In the genomic region with DNA sequence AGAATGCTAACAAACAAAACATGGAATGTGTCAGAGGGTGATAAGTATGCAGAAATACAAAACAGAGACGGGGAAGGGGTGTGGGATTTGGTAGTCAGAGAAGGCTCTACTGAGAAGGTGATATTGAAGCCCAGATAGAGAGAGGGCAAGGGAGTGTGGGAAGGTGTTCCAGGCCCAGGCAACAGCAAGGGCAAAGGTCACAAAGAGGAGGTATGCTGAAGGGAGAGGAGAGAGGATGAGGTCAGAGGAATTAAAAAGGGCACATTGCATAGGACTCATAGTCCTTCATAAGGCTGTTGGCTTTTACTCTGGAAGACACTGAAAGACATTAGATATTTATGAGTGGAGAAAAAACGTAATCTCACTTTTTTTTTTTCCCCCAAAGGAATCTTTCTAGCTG, we compare ENCODE assay signal across 22 cellular contexts.
DNase-seq lines count a peak whose midpoint lies in the region; ATAC-seq and TF ChIP-seq lines count a peak whose summit lies in the region.
"Had no signal": no experiment of that assay in that cellular context is flagged by ENCODE, and none has a peak within 500 bp of the region (broad histone marks: within the 10 kb centered on the region; RNA-seq: fewer than 3 reads in every experiment).

No MANE protein-coding gene starts in this region.

- no peaks in the 10 kb centered on the region for H3K36me3 ChIP-seq in IMR-90 (ENCODE audit: control insufficient read depth, insufficient read depth, low read length)
- H3K36me3 ChIP-seq: BE2C, Peyer's patch had no signal

- H3K18ac ChIP-seq in IMR-90 (ENCODE audit: low read depth, low read length) = no peak overlapping the region

- CTCF ChIA-PET in IMR-90 (lab: Yijun Ruan, JAX) = no interaction called here

- H4K5ac ChIP-seq in IMR-90 (ENCODE audit: low read depth, low read length) = no peak overlapping the region

- no peak overlapping the region for H3K4me2 ChIP-seq in IMR-90 (ENCODE audit: low read depth, low read length)

- no peak for TF ChIP-seq CTCF in IMR-90 (conservative IDR thresholded peaks at IDR 0.05; ENCODE audit: low read depth, low read length)
- no peak for TF ChIP-seq CTCF in nephron (IDR thresholded peaks at IDR 0.05; ENCODE audit: unreplicated experiment in 3 of 3)
- TF ChIP-seq CTCF in omental fat pad (IDR thresholded peaks at IDR 0.05) = no peak

- peak; percentile 50 for DNase-seq in ELF-1 (ENCODE audit: low read depth, low spot score)
- DNase-seq in IMR-90 = no peak
- no peak for DNase-seq in left colon
- no peak for DNase-seq in NAMALWA (ENCODE audit: low spot score)
- no peak for DNase-seq in omental fat pad (ENCODE audit: low spot score)
- no peak for DNase-seq in hepatic stellate cell (ENCODE audit: low spot score)
- DNase-seq: BE2C, DMS79 treated with DMSO at 0.1 percent for 48 hours, GM23248, HCEC 1CT, KG1, NCI-H1092 treated with DMSO at 0.1 percent for 48 hours, NCI-H1436 treated with DMSO at 0.1 percent for 48 hours, NCI-H2029, NCI-H226, NCI-H510A treated with DMSO at 0.1 percent for 48 hours, NCI-H774, Peyer's patch had no signal

- in situ Hi-C loops in IMR-90 (cut with MboI; ENCODE audit: low sequenced_read_pairs) = no loop called here

- no peaks in the 10 kb centered on the region for H4K20me1 ChIP-seq in IMR-90 (ENCODE audit: insufficient read depth, low read length)

- no peak for TF ChIP-seq POLR2A in IMR-90 (IDR thresholded peaks at IDR 0.05; ENCODE audit: low read depth, low read length)

- H4K91ac ChIP-seq in IMR-90 (ENCODE audit: insufficient read depth, low read depth, low read length) = no peak overlapping the region

- dilution Hi-C loops in IMR-90 (cut with HindIII; ENCODE audit: low sequenced_read_pairs, unreplicated experiment) = no loop called here

- no peaks in the 10 kb centered on the region for H3K79me1 ChIP-seq in IMR-90 (ENCODE audit: low read depth in 1 of 2, low read length in 2 of 2)

- H3K27me3 Mint-ChIP-seq in nephron (ENCODE audit: low read depth) = no peaks in the 10 kb centered on the region

- H2AFZ ChIP-seq in IMR-90 (replicated peaks; ENCODE audit: low read length, poor library complexity) = peak overlapping the region; percentile 37
- H2AFZ ChIP-seq: GM23248 had no signal

- H3K9me3 Mint-ChIP-seq in nephron = no peaks in the 10 kb centered on the region

- no peak overlapping the region for H2AK9ac ChIP-seq in IMR-90 (replicated peaks; ENCODE audit: low read depth, low read length, poor library complexity)

- no peak overlapping the region for H3K14ac ChIP-seq in IMR-90 (replicated peaks; ENCODE audit: low read depth, low read length)

- H3K56ac ChIP-seq in IMR-90 (ENCODE audit: extremely low read depth, insufficient read depth, low read length) = no peak overlapping the region

- H3K4me1 ChIP-seq in IMR-90 (ENCODE audit: control insufficient read depth, insufficient read depth, low read length) = no peaks in the 10 kb centered on the region
- H3K4me1 ChIP-seq: BE2C, Peyer's patch had no signal

- no peak for TF ChIP-seq RAD21 in IMR-90 (IDR thresholded peaks at IDR 0.05; ENCODE audit: low read length)

- no peak overlapping the region for H2BK20ac ChIP-seq in IMR-90 (ENCODE audit: low read depth, low read length)

- H3K27ac ChIP-seq in IMR-90 (ENCODE audit: insufficient read depth, low read length) = no peak overlapping the region
- H3K27ac ChIP-seq: GM23248, HL-60, Peyer's patch had no signal

- no peak overlapping the region for H3K23ac ChIP-seq in IMR-90 (ENCODE audit: low read depth, low read length)

- ATAC-seq in IMR-90 (ENCODE audit: low read depth) (no peak), left colon (peak; percentile 43), omental fat pad (ENCODE audit: low FRiP score) (no peak)
- ATAC-seq: GM12878, SK-N-SH treated with all-trans-retinoic acid at 6 μM for 48 hours had no signal

- H3K27me3 ChIP-seq in IMR-90 (ENCODE audit: control insufficient read depth, insufficient read depth, low read length) = no peaks in the 10 kb centered on the region
- H3K27me3 ChIP-seq: BE2C, Peyer's patch had no signal

- no peak overlapping the region for H3K4me3 Mint-ChIP-seq in nephron

- POLR2A ChIA-PET in IMR-90 (lab: Charles Lee; ENCODE audit: unreplicated experiment) = no interaction called here

- no peak overlapping the region for H3K9ac ChIP-seq in IMR-90 (ENCODE audit: low read depth, low read length)
- H3K9ac ChIP-seq: GM23248 had no signal

- no peak overlapping the region for H2BK120ac ChIP-seq in IMR-90 (ENCODE audit: low read depth, low read length)

- no peaks in the 10 kb centered on the region for H3K9me3 ChIP-seq in IMR-90 (ENCODE audit: control insufficient read depth, insufficient read depth, low read length)
- H3K9me3 ChIP-seq: BE2C, Peyer's patch had no signal

- no peak overlapping the region for H2BK5ac ChIP-seq in IMR-90 (ENCODE audit: low read depth, low read length, poor library complexity, severe bottlenecking)

- H4K8ac ChIP-seq in IMR-90 (ENCODE audit: low read depth in 2 of 2, low read length in 2 of 2) = no peak overlapping the region

- intact Hi-C loops in IMR-90 (cut with micrococcal nuclease) (no loop called here), left colon (cut with DNase I, micrococcal nuclease) (no loop called here)

- no peak overlapping the region for H2BK15ac ChIP-seq in IMR-90 (ENCODE audit: low read depth, low read length)

- peak overlapping the region in 2 of 3 experiments; percentile 5 to 15 for H3K27ac Mint-ChIP-seq in nephron

- no peak overlapping the region for H3K4me3 ChIP-seq in IMR-90 (ENCODE audit: insufficient read depth, low read depth, low read length)
- H3K4me3 ChIP-seq: GM12878, GM23248, Peyer's patch had no signal

- no peak overlapping the region for H2AK5ac ChIP-seq in IMR-90 (ENCODE audit: low read depth, low read length)

- no peaks in the 10 kb centered on the region for H3K36me3 Mint-ChIP-seq in nephron (ENCODE audit: low read depth)

- WGBS in IMR-90 (ENCODE audit: extremely low coverage in 2 of 2, insufficient read length in 1 of 2), 2 experiments = 0% methylated on average over 1 of the region's 2 CpGs; no CpG with 5 or more reads in 1 of the 2 experiments

- BruUV-seq in IMR-90 (replicated peaks; lab: Mats Ljungman, UMichigan) = no TSS peak

- H3K4me1 Mint-ChIP-seq in nephron = no peaks in the 10 kb centered on the region

- H3K9me1 ChIP-seq in IMR-90 (ENCODE audit: insufficient read depth, low read length) = no peaks in the 10 kb centered on the region

- H3K4ac ChIP-seq in IMR-90 (ENCODE audit: low read depth, low read length) = no peak overlapping the region

TF ChIP-seq in IMR-90, 13 proteins besides CTCF, POLR2A, EP300 and RAD21:
- TF ChIP-seq SMC3 (IDR thresholded peaks at IDR 0.05; ENCODE audit: low read depth, low read length) = no peak
- TF ChIP-seq RCOR1 (IDR thresholded peaks at IDR 0.05; ENCODE audit: insufficient replicate concordance, low read length) = no peak
- TF ChIP-seq RFX5 (IDR thresholded peaks at IDR 0.05; ENCODE audit: low read depth, low read length) = no peak
- TF ChIP-seq FOS (IDR thresholded peaks at IDR 0.05; ENCODE audit: low read depth, low read length) = no peak
- TF ChIP-seq NFE2L2 (IDR thresholded peaks at IDR 0.05; ENCODE audit: low read depth, low read length) = no peak
- TF ChIP-seq, protein P1, sequence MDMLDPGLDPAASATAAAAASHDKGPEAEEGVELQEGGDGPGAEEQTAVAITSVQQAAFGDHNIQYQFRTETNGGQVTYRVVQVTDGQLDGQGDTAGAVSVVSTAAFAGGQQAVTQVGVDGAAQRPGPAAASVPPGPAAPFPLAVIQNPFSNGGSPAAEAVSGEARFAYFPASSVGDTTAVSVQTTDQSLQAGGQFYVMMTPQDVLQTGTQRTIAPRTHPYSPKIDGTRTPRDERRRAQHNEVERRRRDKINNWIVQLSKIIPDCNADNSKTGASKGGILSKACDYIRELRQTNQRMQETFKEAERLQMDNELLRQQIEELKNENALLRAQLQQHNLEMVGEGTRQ (IDR thresholded peaks at IDR 0.05; ENCODE audit: low read depth, low read length) = no peak
- TF ChIP-seq MAZ (IDR thresholded peaks at IDR 0.05; ENCODE audit: borderline replicate concordance, low read depth, low read length) = no peak
- TF ChIP-seq CEBPB (IDR thresholded peaks at IDR 0.05; ENCODE audit: low read depth, low read length) = no peak
- no peak for TF ChIP-seq MXI1 (IDR thresholded peaks at IDR 0.05; ENCODE audit: borderline replicate concordance, low read depth, low read length)
- TF ChIP-seq CHD1 (IDR thresholded peaks at IDR 0.05; ENCODE audit: low read depth, low read length) = no peak
- TF ChIP-seq MAFK (IDR thresholded peaks at IDR 0.05; ENCODE audit: low read depth, low read length) = no peak
- no peak for TF ChIP-seq BHLHE40 (IDR thresholded peaks at IDR 0.05; ENCODE audit: low read depth, low read length)
- TF ChIP-seq, protein P2, sequence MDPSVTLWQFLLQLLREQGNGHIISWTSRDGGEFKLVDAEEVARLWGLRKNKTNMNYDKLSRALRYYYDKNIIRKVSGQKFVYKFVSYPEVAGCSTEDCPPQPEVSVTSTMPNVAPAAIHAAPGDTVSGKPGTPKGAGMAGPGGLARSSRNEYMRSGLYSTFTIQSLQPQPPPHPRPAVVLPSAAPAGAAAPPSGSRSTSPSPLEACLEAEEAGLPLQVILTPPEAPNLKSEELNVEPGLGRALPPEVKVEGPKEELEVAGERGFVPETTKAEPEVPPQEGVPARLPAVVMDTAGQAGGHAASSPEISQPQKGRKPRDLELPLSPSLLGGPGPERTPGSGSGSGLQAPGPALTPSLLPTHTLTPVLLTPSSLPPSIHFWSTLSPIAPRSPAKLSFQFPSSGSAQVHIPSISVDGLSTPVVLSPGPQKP (IDR thresholded peaks at IDR 0.05; ENCODE audit: borderline replicate concordance, low read depth, low read length) = no peak
